2 cellular contexts compared by ENCODE assay signal in the genomic region with DNA sequence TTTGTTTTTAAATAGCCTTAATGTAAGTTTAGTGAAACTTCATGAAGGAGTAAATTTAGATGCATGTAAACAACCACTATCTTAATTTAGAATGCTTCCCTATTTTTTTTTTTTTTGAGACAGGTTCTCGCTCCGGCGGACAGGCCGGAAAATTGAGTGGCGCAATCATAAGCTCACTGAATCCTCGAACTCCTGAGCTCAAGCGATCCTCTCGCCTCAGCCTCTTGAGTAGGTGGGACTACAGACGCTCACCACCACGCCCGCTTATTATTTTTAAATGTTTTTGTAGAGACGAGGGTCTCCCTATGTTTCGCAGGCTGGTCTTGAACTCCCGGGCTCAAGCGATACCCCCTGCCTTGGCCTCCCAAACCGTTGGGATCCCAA.
TF ChIP-seq lines count a peak whose summit lies in the region.

No MANE protein-coding gene starts in this region.

TF ChIP-seq in HCT116, 20 proteins besides CTCF, POLR2A, EP300 and RAD21 (continued from another document):
- TF ChIP-seq, protein P1, sequence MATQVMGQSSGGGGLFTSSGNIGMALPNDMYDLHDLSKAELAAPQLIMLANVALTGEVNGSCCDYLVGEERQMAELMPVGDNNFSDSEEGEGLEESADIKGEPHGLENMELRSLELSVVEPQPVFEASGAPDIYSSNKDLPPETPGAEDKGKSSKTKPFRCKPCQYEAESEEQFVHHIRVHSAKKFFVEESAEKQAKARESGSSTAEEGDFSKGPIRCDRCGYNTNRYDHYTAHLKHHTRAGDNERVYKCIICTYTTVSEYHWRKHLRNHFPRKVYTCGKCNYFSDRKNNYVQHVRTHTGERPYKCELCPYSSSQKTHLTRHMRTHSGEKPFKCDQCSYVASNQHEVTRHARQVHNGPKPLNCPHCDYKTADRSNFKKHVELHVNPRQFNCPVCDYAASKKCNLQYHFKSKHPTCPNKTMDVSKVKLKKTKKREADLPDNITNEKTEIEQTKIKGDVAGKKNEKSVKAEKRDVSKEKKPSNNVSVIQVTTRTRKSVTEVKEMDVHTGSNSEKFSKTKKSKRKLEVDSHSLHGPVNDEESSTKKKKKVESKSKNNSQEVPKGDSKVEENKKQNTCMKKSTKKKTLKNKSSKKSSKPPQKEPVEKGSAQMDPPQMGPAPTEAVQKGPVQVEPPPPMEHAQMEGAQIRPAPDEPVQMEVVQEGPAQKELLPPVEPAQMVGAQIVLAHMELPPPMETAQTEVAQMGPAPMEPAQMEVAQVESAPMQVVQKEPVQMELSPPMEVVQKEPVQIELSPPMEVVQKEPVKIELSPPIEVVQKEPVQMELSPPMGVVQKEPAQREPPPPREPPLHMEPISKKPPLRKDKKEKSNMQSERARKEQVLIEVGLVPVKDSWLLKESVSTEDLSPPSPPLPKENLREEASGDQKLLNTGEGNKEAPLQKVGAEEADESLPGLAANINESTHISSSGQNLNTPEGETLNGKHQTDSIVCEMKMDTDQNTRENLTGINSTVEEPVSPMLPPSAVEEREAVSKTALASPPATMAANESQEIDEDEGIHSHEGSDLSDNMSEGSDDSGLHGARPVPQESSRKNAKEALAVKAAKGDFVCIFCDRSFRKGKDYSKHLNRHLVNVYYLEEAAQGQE (IDR thresholded peaks at IDR 0.05; ENCODE audit: low read depth): no peak
- TF ChIP-seq, protein P2, sequence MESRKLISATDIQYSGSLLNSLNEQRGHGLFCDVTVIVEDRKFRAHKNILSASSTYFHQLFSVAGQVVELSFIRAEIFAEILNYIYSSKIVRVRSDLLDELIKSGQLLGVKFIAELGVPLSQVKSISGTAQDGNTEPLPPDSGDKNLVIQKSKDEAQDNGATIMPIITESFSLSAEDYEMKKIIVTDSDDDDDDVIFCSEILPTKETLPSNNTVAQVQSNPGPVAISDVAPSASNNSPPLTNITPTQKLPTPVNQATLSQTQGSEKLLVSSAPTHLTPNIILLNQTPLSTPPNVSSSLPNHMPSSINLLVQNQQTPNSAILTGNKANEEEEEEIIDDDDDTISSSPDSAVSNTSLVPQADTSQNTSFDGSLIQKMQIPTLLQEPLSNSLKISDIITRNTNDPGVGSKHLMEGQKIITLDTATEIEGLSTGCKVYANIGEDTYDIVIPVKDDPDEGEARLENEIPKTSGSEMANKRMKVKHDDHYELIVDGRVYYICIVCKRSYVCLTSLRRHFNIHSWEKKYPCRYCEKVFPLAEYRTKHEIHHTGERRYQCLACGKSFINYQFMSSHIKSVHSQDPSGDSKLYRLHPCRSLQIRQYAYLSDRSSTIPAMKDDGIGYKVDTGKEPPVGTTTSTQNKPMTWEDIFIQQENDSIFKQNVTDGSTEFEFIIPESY (IDR thresholded peaks at IDR 0.05; ENCODE audit: extremely low read depth, insufficient replicate concordance, low read length): no peak
- TF ChIP-seq, protein P3, sequence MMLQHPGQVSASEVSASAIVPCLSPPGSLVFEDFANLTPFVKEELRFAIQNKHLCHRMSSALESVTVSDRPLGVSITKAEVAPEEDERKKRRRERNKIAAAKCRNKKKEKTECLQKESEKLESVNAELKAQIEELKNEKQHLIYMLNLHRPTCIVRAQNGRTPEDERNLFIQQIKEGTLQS (IDR thresholded peaks at IDR 0.05): no peak
- TF ChIP-seq ZFX (IDR thresholded peaks at IDR 0.05) (no peak), JUND (IDR thresholded peaks at IDR 0.05) (no peak), CEBPB (IDR thresholded peaks at IDR 0.05; ENCODE audit: low read depth) (no peak), YY1 (IDR thresholded peaks at IDR 0.05; ENCODE audit: extremely low read depth, insufficient replicate concordance, low read depth, low read length) (no peak), EZH2phosphoT487 (IDR thresholded peaks at IDR 0.05; ENCODE audit: borderline replicate concordance) (no peak), SP1 (IDR thresholded peaks at IDR 0.05; ENCODE audit: low read depth) (no peak), TCF7L2 (IDR thresholded peaks at IDR 0.05; ENCODE audit: borderline replicate concordance, extremely low read depth, insufficient read depth, insufficient read length) (no peak), ELF1 (IDR thresholded peaks at IDR 0.05; ENCODE audit: borderline replicate concordance, low read depth) (no peak), POLR2AphosphoS5 (IDR thresholded peaks at IDR 0.05; ENCODE audit: low read depth, low read length) (no peak)
- TF ChIP-seq, protein P4, sequence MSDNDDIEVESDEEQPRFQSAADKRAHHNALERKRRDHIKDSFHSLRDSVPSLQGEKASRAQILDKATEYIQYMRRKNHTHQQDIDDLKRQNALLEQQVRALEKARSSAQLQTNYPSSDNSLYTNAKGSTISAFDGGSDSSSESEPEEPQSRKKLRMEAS (IDR thresholded peaks at IDR 0.05): no peak

TF ChIP-seq in WTC11, 78 proteins besides CTCF, POLR2A, EP300 and RAD21 (continued from another document):
- TF ChIP-seq, protein P5, sequence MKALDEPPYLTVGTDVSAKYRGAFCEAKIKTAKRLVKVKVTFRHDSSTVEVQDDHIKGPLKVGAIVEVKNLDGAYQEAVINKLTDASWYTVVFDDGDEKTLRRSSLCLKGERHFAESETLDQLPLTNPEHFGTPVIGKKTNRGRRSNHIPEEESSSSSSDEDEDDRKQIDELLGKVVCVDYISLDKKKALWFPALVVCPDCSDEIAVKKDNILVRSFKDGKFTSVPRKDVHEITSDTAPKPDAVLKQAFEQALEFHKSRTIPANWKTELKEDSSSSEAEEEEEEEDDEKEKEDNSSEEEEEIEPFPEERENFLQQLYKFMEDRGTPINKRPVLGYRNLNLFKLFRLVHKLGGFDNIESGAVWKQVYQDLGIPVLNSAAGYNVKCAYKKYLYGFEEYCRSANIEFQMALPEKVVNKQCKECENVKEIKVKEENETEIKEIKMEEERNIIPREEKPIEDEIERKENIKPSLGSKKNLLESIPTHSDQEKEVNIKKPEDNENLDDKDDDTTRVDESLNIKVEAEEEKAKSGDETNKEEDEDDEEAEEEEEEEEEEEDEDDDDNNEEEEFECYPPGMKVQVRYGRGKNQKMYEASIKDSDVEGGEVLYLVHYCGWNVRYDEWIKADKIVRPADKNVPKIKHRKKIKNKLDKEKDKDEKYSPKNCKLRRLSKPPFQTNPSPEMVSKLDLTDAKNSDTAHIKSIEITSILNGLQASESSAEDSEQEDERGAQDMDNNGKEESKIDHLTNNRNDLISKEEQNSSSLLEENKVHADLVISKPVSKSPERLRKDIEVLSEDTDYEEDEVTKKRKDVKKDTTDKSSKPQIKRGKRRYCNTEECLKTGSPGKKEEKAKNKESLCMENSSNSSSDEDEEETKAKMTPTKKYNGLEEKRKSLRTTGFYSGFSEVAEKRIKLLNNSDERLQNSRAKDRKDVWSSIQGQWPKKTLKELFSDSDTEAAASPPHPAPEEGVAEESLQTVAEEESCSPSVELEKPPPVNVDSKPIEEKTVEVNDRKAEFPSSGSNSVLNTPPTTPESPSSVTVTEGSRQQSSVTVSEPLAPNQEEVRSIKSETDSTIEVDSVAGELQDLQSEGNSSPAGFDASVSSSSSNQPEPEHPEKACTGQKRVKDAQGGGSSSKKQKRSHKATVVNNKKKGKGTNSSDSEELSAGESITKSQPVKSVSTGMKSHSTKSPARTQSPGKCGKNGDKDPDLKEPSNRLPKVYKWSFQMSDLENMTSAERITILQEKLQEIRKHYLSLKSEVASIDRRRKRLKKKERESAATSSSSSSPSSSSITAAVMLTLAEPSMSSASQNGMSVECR (CRISPR knock-in tag; IDR thresholded peaks at IDR 0.05; ENCODE audit: borderline replicate concordance): no peak
- TF ChIP-seq GABPB1 (CRISPR knock-in tag; IDR thresholded peaks at IDR 0.05) (no peak), ZBTB21 (CRISPR knock-in tag; IDR thresholded peaks at IDR 0.05; ENCODE audit: borderline replicate concordance) (no peak), ZNF138 (CRISPR knock-in tag; conservative IDR thresholded peaks at IDR 0.05) (no peak), SMAD3 (CRISPR knock-in tag; IDR thresholded peaks at IDR 0.05; ENCODE audit: borderline replicate concordance) (no peak), ZNF232 (CRISPR knock-in tag; IDR thresholded peaks at IDR 0.05) (no peak), FOXP1 (CRISPR knock-in tag; IDR thresholded peaks at IDR 0.05; ENCODE audit: borderline replicate concordance) (no peak), FOXJ3 (CRISPR knock-in tag; IDR thresholded peaks at IDR 0.05; ENCODE audit: borderline replicate concordance) (no peak), ETV6 (CRISPR knock-in tag; IDR thresholded peaks at IDR 0.05) (no peak)
- TF ChIP-seq, protein P6, sequence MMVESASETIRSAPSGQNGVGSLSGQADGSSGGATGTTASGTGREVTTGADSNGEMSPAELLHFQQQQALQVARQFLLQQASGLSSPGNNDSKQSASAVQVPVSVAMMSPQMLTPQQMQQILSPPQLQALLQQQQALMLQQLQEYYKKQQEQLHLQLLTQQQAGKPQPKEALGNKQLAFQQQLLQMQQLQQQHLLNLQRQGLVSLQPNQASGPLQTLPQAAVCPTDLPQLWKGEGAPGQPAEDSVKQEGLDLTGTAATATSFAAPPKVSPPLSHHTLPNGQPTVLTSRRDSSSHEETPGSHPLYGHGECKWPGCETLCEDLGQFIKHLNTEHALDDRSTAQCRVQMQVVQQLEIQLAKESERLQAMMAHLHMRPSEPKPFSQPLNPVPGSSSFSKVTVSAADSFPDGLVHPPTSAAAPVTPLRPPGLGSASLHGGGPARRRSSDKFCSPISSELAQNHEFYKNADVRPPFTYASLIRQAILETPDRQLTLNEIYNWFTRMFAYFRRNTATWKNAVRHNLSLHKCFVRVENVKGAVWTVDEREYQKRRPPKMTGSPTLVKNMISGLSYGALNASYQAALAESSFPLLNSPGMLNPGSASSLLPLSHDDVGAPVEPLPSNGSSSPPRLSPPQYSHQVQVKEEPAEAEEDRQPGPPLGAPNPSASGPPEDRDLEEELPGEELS (CRISPR knock-in tag; IDR thresholded peaks at IDR 0.05): no peak
- TF ChIP-seq, protein P4 (CRISPR knock-in tag; IDR thresholded peaks at IDR 0.05): no peak
- TF ChIP-seq, protein P7, sequence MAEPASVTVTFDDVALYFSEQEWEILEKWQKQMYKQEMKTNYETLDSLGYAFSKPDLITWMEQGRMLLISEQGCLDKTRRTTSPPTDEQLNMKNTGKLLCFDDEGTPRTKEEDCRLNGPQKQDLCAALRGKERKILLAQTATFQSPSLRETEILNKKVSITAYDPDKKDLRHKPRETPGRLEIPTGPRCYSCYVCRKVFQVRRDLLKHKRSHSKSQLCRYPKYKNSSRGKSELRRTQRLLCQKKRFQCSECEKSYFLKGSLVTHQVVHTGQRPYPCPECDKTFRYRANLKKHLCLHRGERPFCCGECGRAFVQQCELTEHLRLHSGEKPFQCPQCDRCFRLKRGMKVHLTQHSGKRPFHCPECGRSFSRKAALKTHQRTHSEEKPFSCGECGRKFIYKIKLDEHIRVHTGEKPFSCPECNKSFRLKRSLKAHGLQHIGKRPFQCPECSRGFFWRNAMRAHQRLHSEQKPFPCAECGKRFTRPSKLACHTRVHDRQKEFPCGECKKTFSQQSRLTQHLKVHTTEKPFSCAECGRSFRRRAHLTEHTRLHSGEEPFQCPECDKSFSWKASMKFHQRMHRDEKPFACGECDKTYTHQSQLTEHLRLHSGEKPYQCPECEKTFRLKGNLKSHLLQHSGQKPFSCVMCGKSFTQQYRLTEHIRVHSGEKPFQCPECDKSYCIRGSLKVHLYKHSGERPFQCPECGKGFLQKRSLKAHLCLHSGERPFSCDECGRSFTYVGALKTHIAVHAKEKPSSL (CRISPR knock-in tag; conservative IDR thresholded peaks at IDR 0.05): no peak
